15 cellular contexts compared by ENCODE assay signal in the genomic region with DNA sequence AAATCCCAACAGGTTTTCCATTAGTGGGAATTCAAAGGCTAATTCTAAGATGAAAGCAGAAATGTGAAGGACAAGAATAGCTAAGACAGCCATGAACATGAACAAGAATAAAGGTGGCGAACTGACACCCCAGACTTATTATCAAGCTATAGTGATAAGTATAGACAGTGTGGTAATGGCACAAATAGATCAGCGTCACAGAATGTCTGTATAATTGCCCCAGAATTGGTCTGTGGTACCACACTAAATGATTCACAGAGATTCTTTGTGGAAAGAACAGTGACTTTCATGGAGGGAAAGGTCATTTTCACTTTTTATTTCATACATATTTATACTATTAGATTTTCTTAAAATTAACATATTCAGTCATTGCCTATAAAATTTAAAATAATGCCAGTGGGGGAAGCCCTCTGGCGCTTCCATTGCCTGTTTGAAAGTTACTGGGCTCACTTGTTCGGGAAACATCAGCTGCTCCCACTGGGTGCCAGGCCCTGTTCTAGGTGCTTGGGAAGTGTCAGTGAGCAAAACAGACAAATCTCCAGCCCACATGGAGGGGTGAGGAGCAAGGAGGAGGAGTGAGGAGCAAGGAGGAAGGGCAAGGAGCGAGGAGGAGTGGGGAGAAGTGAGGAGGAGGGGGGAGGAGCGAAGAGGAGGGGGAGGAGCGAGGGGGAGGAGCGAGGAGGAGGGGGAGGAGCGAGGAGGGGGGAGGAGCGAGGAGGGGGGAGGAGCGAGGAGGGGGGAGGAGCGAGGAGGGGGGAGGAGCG. TPM values are rescaled to one million over a fixed set of nuclear protein-coding genes. Genes with fewer than 3 reads are reported as not detected.
DNase-seq lines count a peak whose midpoint lies in the region; ATAC-seq, FAIRE-seq and TF ChIP-seq lines count a peak whose summit lies in the region.
"Had no signal": no experiment of that assay in that cellular context is flagged by ENCODE, and none has a peak within 500 bp of the region (broad histone marks: within the 10 kb centered on the region; RNA-seq: fewer than 3 reads in every experiment).

No MANE protein-coding gene starts in this region.

- TF ChIP-seq CTCF in activated B cell treated with CpG ODN at 0.5 μM for 24 hours (IDR thresholded peaks at IDR 0.05) (no peak), fibroblast of mammary gland (conservative IDR thresholded peaks at IDR 0.05; ENCODE audit: control insufficient read depth, insufficient read depth, low read depth, low read length) (no peak)

- POLR2A ChIA-PET in activated B cell treated with CpG ODN at 0.5 μM for 24 hours (lab: Charles Lee): interaction anchor here (0.7 to 4.2 kb wide), 25 partner anchors 10 to 886 kb away, joined by 3 to 74 read pairs (median 7); a partner anchor contains a TSS

- no peak for FAIRE-seq in HTR-8/SVneo (lab: Jason Lieb, UNC)

- intact Hi-C loops in activated B cell treated with CpG ODN at 0.5 μM for 24 hours (cut with micrococcal nuclease): loop anchor here (2.0 kb wide), 1 partner anchor 270 kb away; a partner anchor contains a TSS

- H3K9me3 Mint-ChIP-seq in activated B cell treated with CpG ODN at 0.5 μM for 24 hours: peaks cover 2% of the 10 kb centered on the region

- no peak overlapping the region for H3K4me3 ChIP-seq in fibroblast of mammary gland (ENCODE audit: control insufficient read depth, low read depth, low read length)
- H3K4me3 ChIP-seq: SJCRH30 had no signal

- DNase-seq in stimulated activated CD4-positive, alpha-beta T cell treated with anti-CD3 and anti-CD28 coated beads, Interleukin-2, amount 100 ng/mL, for 24 hours: peak; percentile 32 to 48
- no peak for DNase-seq in stimulated activated CD4-positive, alpha-beta T cell treated with anti-CD3 and anti-CD28 coated beads, Interleukin-4, amount 100 ng/mL, for 4 hours
- DNase-seq in activated B cell treated with CpG ODN at 0.5 μM for 24 hours (no peak), fibroblast of mammary gland (ENCODE audit: low read depth) (peak; percentile 21), HTR-8/SVneo (ENCODE audit: insufficient read length, low spot score) (no peak), NCI-H1048 (lab: John Stamatoyannopoulos, UW) (no peak), NCI-H187 (lab: John Stamatoyannopoulos, UW) (no peak)
- DNase-seq: BE2C, NCI-H146, SJCRH30 had no signal

- H3K4me3 Mint-ChIP-seq in activated B cell treated with CpG ODN at 0.5 μM for 24 hours: peak overlapping the region; percentile 68

- H3K36me3 Mint-ChIP-seq in activated B cell treated with CpG ODN at 0.5 μM for 24 hours (ENCODE audit: low read depth): peaks cover 3% of the 10 kb centered on the region

- no peak for ATAC-seq in activated B cell treated with CpG ODN at 0.5 μM for 24 hours (ENCODE audit: low read depth)
- no peak for ATAC-seq in GM18517 (IDR thresholded peaks at IDR 0.05; ENCODE audit: unreplicated experiment)

- H3K4me1 Mint-ChIP-seq in activated B cell treated with CpG ODN at 0.5 μM for 24 hours: peaks cover 43% of the 10 kb centered on the region

- H3K27me3 Mint-ChIP-seq in activated B cell treated with CpG ODN at 0.5 μM for 24 hours: no peaks in the 10 kb centered on the region

- CTCF ChIA-PET in activated B cell treated with CpG ODN at 0.5 μM for 24 hours (lab: Charles Lee): interaction anchor here (1.1 to 4.2 kb wide), 2 partner anchors 16 to 39 kb away, joined by 3 to 28 read pairs; no protein-coding TSS in a partner anchor

- peak overlapping the region; percentile 74 for H3K27ac Mint-ChIP-seq in activated B cell treated with CpG ODN at 0.5 μM for 24 hours

RNA-seq across cellular contexts. Expression of a gene that starts 11.3 kb away (rescaled TPM):
- total RNA-seq in activated B cell treated with CpG ODN at 0.5 μM for 24 hours: 0.46 and 0.64 TPM in 2 replicates
- total RNA-seq: fibroblast of lung, SJCRH30 had no signal

RNA-seq across cellular contexts. Expression of a gene that starts 22.1 kb away (rescaled TPM):
- 62.3 and 74.1 TPM in 2 replicates for total RNA-seq in activated B cell treated with CpG ODN at 0.5 μM for 24 hours

RNA-seq across cellular contexts. Expression of a gene that starts 30.1 kb away (rescaled TPM):
- 147 and 149 TPM in 2 replicates for total RNA-seq in activated B cell treated with CpG ODN at 0.5 μM for 24 hours

RNA-seq across cellular contexts. Expression of a gene that starts 30.7 kb away (rescaled TPM):
- total RNA-seq in activated B cell treated with CpG ODN at 0.5 μM for 24 hours: 21.8 and 23.0 TPM in 2 replicates

RNA-seq across cellular contexts. Expression of a gene that starts 32.5 kb away (rescaled TPM):
- not detected in 2 replicates for total RNA-seq in activated B cell treated with CpG ODN at 0.5 μM for 24 hours
- total RNA-seq: adrenal gland, mononuclear cell, SJCRH30, ureter had no signal

Comparison
In these comparisons a context has a peak if more than half of its experiments do, and no peak if none do; other contexts are left out.
1. DNase-seq: peak in stimulated activated CD4-positive, alpha-beta T cell treated with anti-CD3 and anti-CD28 coated beads, Interleukin-2, amount 100 ng/mL, for 24 hours (2 of 2) and fibroblast of mammary gland (single experiment); none in stimulated activated CD4-positive, alpha-beta T cell treated with anti-CD3 and anti-CD28 coated beads, Interleukin-4, amount 100 ng/mL, for 4 hours (0 of 2), activated B cell treated with CpG ODN at 0.5 μM for 24 hours (single experiment), HTR-8/SVneo (single experiment), NCI-H1048 (single experiment) and NCI-H187 (0 of 2).